Comparison of ENCODE assay signal across 9 cellular contexts in the genomic region with DNA sequence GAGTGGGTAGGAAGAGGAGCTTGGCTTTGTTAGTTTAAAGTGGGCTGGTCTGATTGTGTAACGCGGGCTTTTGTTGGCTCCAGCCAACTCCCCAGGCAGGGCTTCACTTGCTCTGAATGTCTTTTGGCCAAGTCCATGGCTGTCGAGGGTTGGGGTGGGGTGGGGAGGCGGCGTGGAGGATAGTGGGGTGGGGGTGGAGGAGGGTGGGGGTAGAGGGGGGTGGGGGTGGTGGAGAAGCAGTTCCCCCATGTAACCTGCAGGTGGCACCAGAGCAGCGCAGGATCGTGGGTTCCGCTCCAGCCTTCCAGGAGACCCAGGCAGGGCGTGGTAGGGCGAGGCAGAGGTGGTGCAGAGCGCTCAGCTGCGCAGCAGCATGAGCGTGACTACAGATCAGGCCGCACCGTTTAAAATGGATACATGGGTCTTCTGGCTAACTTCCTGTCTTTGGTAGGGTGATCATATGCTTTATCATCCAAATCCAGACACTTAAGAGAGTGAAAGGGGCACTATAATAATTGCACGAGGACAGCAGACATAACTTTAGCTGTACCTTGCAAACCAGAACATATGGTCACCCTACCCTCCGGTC. TPM values are rescaled to one million over a fixed set of nuclear protein-coding genes. Genes with fewer than 3 reads are reported as not detected.
DNase-seq lines count a peak whose midpoint lies in the region; ATAC-seq, FAIRE-seq and TF ChIP-seq lines count a peak whose summit lies in the region.
"Had no signal": no experiment of that assay in that cellular context is flagged by ENCODE, and none has a peak within 500 bp of the region (broad histone marks: within the 10 kb centered on the region; RNA-seq: fewer than 3 reads in every experiment).

No MANE protein-coding gene starts in this region.

- peak; percentile 67 for TF ChIP-seq CTCF in AG04450 (IDR thresholded peaks at IDR 0.05; ENCODE audit: low read depth, low read length)
- TF ChIP-seq CTCF in lung (IDR thresholded peaks at IDR 0.05; ENCODE audit: control extremely low read depth, extremely low read depth) = peak; percentile 45

- peak; percentile 20 for DNase-seq in AG04450 (ENCODE audit: low read depth, low spot score)
- DNase-seq in H54 (ENCODE audit: insufficient read length, low spot score) = peak; percentile 45
- peak; percentile 26 for DNase-seq in NCI-H526 treated with DMSO at 0.1 percent for 48 hours (lab: John Stamatoyannopoulos, UW)
- DNase-seq in activated CD4-positive, alpha-beta T cell treated with anti-CD3 and anti-CD28 coated beads, Interleukin-2, amount 50 U/mL, for 1 hour = peak; percentile 67
- peak; percentile 66 for DNase-seq in dermis blood vessel endothelial cell
- peak; percentile 73 for DNase-seq in lung (ENCODE audit: low spot score)
- peak; percentile 35 for DNase-seq in stimulated activated CD8-positive, alpha-beta memory T cell treated with anti-CD3 and anti-CD28 coated beads, Interleukin-12 subunit alpha, Interleukin-12 subunit beta, amount 100 ng/mL, for 24 hours (ENCODE audit: extremely low read depth)

- peaks cover 0 to 15% of the 10 kb centered on the region in 2 donors for H3K4me1 ChIP-seq in lung (ENCODE audit: control insufficient read depth in 2 of 2, insufficient read depth in 2 of 2, low read length in 2 of 2)

- no peak for TF ChIP-seq POLR2A in H54 (IDR thresholded peaks at IDR 0.05; ENCODE audit: low read depth, low read length)

- H3K4me3 ChIP-seq in AG04450 (ENCODE audit: low read depth, low read length) (no peak overlapping the region), lung (no peak overlapping the region)

- CTCF ChIA-PET in AG04450 (lab: Charles Lee) = interaction anchor here (0.6 to 8.2 kb wide), 26 partner anchors 9 to 871 kb away, joined by 3 to 101 read pairs (median 4); a partner anchor contains a TSS

- 12 to 15% methylated on average over 16 to 17 of the region's 17 CpGs for WGBS in lung, 2 donors

- peak; percentile 80 for ATAC-seq in lung (ENCODE audit: insufficient read depth, low FRiP score)
- no peak for ATAC-seq in HG03571 (IDR thresholded peaks at IDR 0.05; ENCODE audit: unreplicated experiment)

- H3K27me3 ChIP-seq in AG04450 (ENCODE audit: control insufficient read depth, insufficient read depth, low read length) = peaks cover 6% of the 10 kb centered on the region
- no peaks in the 10 kb centered on the region for H3K27me3 ChIP-seq in lung (ENCODE audit: control insufficient read depth, insufficient read depth)

- no peak overlapping the region for H3K27ac ChIP-seq in AG04450 (ENCODE audit: low read depth, low read length)
- no peak overlapping the region for H3K27ac ChIP-seq in lung (ENCODE audit: low read depth in 1 of 2, low read length in 1 of 2)

- FAIRE-seq in H54 (lab: Jason Lieb, UNC) = no peak

- POLR2A ChIA-PET in AG04450 (lab: Yijun Ruan, JAX) = no interaction called here

- H3K9me3 ChIP-seq in AG04450 (ENCODE audit: control insufficient read depth, insufficient read depth, low read length) (peaks cover 2% of the 10 kb centered on the region; the same call in 1 of the 2 replicates), lung (ENCODE audit: control insufficient read depth in 2 of 2, insufficient read depth in 1 of 2, low read length in 1 of 2) (no peaks in the 10 kb centered on the region)

- H3K36me3 ChIP-seq in lung (ENCODE audit: control insufficient read depth in 2 of 2, insufficient read depth in 2 of 2, low read length in 2 of 2) = no peaks in the 10 kb centered on the region

RNA-seq across cellular contexts. Expression of a gene that starts 28.3 kb away (rescaled TPM):
- polyA plus RNA-seq in AG04450 (2011; rRNA removed) (not detected in 2 replicates), lung (under 1 TPM in 1 of 2 donors, not detected in 1; 0.03 TPM)
- polyA minus RNA-seq in AG04450 (2011; rRNA and poly(A)+ RNA removed) = not detected in 2 replicates
- total RNA-seq in dermis blood vessel endothelial cell (not detected in 2 replicates), lung (under 1 TPM in 1 of 2 donors, not detected in 1; 0.14 TPM)
- total RNA-seq: urinary bladder had no signal

RNA-seq across cellular contexts. Expression of a gene that starts 59.5 kb away (rescaled TPM):
- polyA plus RNA-seq in AG04450 (2011; rRNA removed) (7.6 and 12.5 TPM in 2 replicates), lung (10 to 100 TPM; 33.9 to 44.2 TPM)
- 22.0 and 22.5 TPM in 2 replicates for polyA minus RNA-seq in AG04450 (2011; rRNA and poly(A)+ RNA removed)
- total RNA-seq in dermis blood vessel endothelial cell (95.5 and 176 TPM in 2 replicates), lung (10 to 100 TPM; 77.5 to 80.5 TPM)

Comparison
In these comparisons a context has a peak if more than half of its experiments do, and no peak if none do; other contexts are left out.
1. DNase-seq: peak in every context shown above with its lines; median percentile 73 in lung; 67 in activated CD4-positive, alpha-beta T cell treated with anti-CD3 and anti-CD28 coated beads, Interleukin-2, amount 50 U/mL, for 1 hour; 66 in dermis blood vessel endothelial cell; 45 in H54; 35 in stimulated activated CD8-positive, alpha-beta memory T cell treated with anti-CD3 and anti-CD28 coated beads, Interleukin-12 subunit alpha, Interleukin-12 subunit beta, amount 100 ng/mL, for 24 hours; 26 in NCI-H526 treated with DMSO at 0.1 percent for 48 hours; 20 in AG04450.